ENCODE assay signal across 17 cellular contexts in genomic region chrX:154435171-154435733, GRCh38.
"Had no signal": no experiment of that assay in that cellular context is flagged by ENCODE, and none has a peak within 500 bp of the region (broad histone marks: within the 10 kb centered on the region; RNA-seq: fewer than 3 reads in every experiment).

No MANE protein-coding gene starts in this region.

- H3K27ac ChIP-seq: cardiac muscle cell, thyroid gland had no signal

- DNase-seq: activated CD4-positive, alpha-beta T cell treated with anti-CD3 and anti-CD28 coated beads, Interleukin-2, amount 50 U/mL, for 1 hour; activated CD4-positive, CD25-positive, alpha-beta regulatory T cell treated with anti-CD3 and anti-CD28 coated beads, Interleukin-2, amount 50 U/mL, for 72 hours; activated gamma-delta T cell; activated T-cell treated with anti-CD3 and anti-CD28 coated beads, Interleukin-2, amount 50 U/mL, for 72 hours; dermis blood vessel endothelial cell; effector memory CD4-positive, alpha-beta T cell; esophagus squamous epithelium; heart right ventricle; immature natural killer cell; kidney glomerular epithelial cell; left ventricle myocardium inferior; retina; stimulated activated naive CD4-positive, alpha-beta T cell treated with Interleukin-2 at 50 U/mL for 16 hours; T-helper 9 cell; thyroid gland had no signal

- H3K36me3 ChIP-seq: cardiac muscle cell had no signal

- H3K27me3 ChIP-seq: cardiac muscle cell, esophagus squamous epithelium, heart right ventricle, thyroid gland had no signal

- H3K9me3 ChIP-seq: esophagus squamous epithelium, heart right ventricle, left ventricle myocardium inferior, thyroid gland had no signal

- H3K4me3 ChIP-seq: cardiac muscle cell, esophagus squamous epithelium, heart right ventricle, left ventricle myocardium inferior, thyroid gland had no signal

- H3K9me3 Mint-ChIP-seq: activated naive CD4-positive, alpha-beta T cell treated with anti-CD3 and anti-CD28 coated beads, Interleukin-2, amount 50 U/mL, for 72 hours; activated T-cell treated with anti-CD3 and anti-CD28 coated beads, Interleukin-2, amount 50 U/mL, for 72 hours; immature natural killer cell had no signal

- H3K27ac Mint-ChIP-seq: activated T-cell treated with anti-CD3 and anti-CD28 coated beads, Interleukin-2, amount 50 U/mL, for 72 hours had no signal

- ATAC-seq: activated naive CD4-positive, alpha-beta T cell treated with anti-CD3 and anti-CD28 coated beads, Interleukin-2, amount 50 U/mL, for 72 hours; activated T-cell treated with anti-CD3 and anti-CD28 coated beads, Interleukin-2, amount 50 U/mL, for 72 hours; heart right ventricle had no signal
